1 cellular context compared by ENCODE assay signal in genomic region chr2:102190425-102191107, GRCh38.
TF ChIP-seq lines count a peak whose summit lies in the region.

No MANE protein-coding gene starts in this region.

TF ChIP-seq in liver, 16 proteins besides CTCF, POLR2A, EP300 and RAD21 (continued from another document):
- TF ChIP-seq, protein P1, sequence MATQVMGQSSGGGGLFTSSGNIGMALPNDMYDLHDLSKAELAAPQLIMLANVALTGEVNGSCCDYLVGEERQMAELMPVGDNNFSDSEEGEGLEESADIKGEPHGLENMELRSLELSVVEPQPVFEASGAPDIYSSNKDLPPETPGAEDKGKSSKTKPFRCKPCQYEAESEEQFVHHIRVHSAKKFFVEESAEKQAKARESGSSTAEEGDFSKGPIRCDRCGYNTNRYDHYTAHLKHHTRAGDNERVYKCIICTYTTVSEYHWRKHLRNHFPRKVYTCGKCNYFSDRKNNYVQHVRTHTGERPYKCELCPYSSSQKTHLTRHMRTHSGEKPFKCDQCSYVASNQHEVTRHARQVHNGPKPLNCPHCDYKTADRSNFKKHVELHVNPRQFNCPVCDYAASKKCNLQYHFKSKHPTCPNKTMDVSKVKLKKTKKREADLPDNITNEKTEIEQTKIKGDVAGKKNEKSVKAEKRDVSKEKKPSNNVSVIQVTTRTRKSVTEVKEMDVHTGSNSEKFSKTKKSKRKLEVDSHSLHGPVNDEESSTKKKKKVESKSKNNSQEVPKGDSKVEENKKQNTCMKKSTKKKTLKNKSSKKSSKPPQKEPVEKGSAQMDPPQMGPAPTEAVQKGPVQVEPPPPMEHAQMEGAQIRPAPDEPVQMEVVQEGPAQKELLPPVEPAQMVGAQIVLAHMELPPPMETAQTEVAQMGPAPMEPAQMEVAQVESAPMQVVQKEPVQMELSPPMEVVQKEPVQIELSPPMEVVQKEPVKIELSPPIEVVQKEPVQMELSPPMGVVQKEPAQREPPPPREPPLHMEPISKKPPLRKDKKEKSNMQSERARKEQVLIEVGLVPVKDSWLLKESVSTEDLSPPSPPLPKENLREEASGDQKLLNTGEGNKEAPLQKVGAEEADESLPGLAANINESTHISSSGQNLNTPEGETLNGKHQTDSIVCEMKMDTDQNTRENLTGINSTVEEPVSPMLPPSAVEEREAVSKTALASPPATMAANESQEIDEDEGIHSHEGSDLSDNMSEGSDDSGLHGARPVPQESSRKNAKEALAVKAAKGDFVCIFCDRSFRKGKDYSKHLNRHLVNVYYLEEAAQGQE (IDR thresholded peaks at IDR 0.05): peak; percentile 55
- TF ChIP-seq HNF4A (conservative IDR thresholded peaks at IDR 0.05): peak in 1 of 2 donors; percentile 21
- TF ChIP-seq MAX (IDR thresholded peaks at IDR 0.05): peak; percentile 83
- no peak for TF ChIP-seq HNF4G (IDR thresholded peaks at IDR 0.05)
- TF ChIP-seq YY1 (IDR thresholded peaks at IDR 0.05): peak; percentile 22
- TF ChIP-seq RXRA (IDR thresholded peaks at IDR 0.05): peak; percentile 24 to 39
- no peak for TF ChIP-seq GABPA (IDR thresholded peaks at IDR 0.05 in 1 of 2, conservative IDR thresholded peaks at IDR 0.05 in 1 of 2)
